ENCODE assay signal across 6 cellular contexts in genomic region chr6:51932956-51933355, GRCh38.
"Had no signal": no experiment of that assay in that cellular context is flagged by ENCODE, and none has a peak within 500 bp of the region (broad histone marks: within the 10 kb centered on the region; RNA-seq: fewer than 3 reads in every experiment).

No MANE protein-coding gene starts in this region.

- DNase-seq: GM23248, GOT3, H9, HCEC 1CT, KG1 had no signal

- H3K27ac ChIP-seq: GM23248 had no signal

- H3K4me3 ChIP-seq: GM23248 had no signal

- H2AFZ ChIP-seq: GM23248 had no signal

- FAIRE-seq: HTR-8/SVneo had no signal

- H3K9ac ChIP-seq: GM23248 had no signal
